7 cellular contexts compared by ENCODE assay signal in the genomic region with DNA sequence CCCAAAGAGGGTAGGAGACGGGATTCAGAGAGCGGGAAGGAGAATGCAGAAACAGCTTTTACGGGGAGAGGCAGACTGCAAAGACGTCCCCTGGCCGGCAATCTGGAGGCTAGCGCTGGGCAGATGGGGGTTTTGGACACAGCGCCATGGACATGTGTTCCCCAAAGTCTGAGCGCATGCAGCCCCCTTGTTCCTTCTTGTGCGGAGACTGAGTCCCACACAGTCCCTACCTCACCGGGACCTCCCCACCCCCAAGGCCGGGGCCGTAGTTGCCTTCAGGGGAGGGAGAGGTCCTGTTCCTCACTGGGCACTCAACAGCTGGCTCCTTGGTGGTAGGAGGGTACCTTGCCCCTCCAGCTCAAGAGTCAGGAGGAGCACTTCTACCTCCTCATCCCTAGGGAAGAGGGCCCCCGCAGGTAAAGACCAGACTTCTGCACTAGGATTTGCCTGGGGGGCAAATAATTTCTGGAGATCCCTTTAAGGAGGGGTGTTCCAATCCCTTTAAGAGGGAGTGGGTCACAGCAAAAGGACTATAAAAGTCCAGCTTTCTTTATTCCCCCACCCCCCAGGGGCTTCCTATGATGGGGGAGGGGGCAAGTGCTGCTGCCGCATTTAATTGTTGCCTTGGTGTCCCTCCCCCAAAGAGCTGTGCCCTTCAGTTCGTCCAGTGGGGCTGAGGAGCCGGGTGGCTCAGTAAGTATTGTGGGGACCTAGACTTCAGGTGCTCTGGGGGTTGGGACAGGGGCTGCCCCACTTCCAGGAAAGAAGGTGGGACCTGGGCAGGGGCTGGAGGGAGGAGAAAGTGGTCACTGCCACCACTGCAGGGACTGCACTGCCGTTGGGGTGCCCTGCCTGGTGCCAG. TPM values are rescaled to one million over a fixed set of nuclear protein-coding genes. Genes with fewer than 3 reads are reported as not detected.
DNase-seq lines count a peak whose midpoint lies in the region; ATAC-seq, FAIRE-seq and TF ChIP-seq lines count a peak whose summit lies in the region.
"Had no signal": no experiment of that assay in that cellular context is flagged by ENCODE, and none has a peak within 500 bp of the region (broad histone marks: within the 10 kb centered on the region; RNA-seq: fewer than 3 reads in every experiment).

No MANE protein-coding gene starts in this region.

- no peaks in the 10 kb centered on the region for H3K9me3 Mint-ChIP-seq in CD4-positive, alpha-beta T cell
- H3K9me3 Mint-ChIP-seq in mesothelial cell of epicardium, result no peaks in the 10 kb centered on the region

- H3K27me3 ChIP-seq in CD4-positive, alpha-beta T cell (ENCODE audit: control insufficient read depth, insufficient read depth, low read length), result peaks cover 24% of the 10 kb centered on the region

- no peak for ATAC-seq in CD4-positive, alpha-beta T cell (ENCODE audit: poor library complexity)
- ATAC-seq in HG03520 (IDR thresholded peaks at IDR 0.05; ENCODE audit: unreplicated experiment), result no peak
- ATAC-seq: foreskin keratinocyte had no signal

- peaks cover 6% of the 10 kb centered on the region for H3K36me3 Mint-ChIP-seq in CD4-positive, alpha-beta T cell (ENCODE audit: low read depth)
- peaks cover 1% of the 10 kb centered on the region for H3K36me3 Mint-ChIP-seq in mesothelial cell of epicardium

- peak; percentile 34 for FAIRE-seq in TTC549 (lab: Jason Lieb, UNC)

- DNase-seq in CD4-positive, alpha-beta T cell, result no peak
- DNase-seq in mesothelial cell of epicardium (ENCODE audit: low spot score in 2 of 2, unreplicated experiment in 2 of 2) (no peak), NCI-H2107 (lab: John Stamatoyannopoulos, UW) (no peak), AG08395 (ENCODE audit: low spot score) (no peak)
- DNase-seq: foreskin keratinocyte had no signal

- H3K9me3 ChIP-seq in CD4-positive, alpha-beta T cell (ENCODE audit: control insufficient read depth, low read length), result no peaks in the 10 kb centered on the region

- H3K4me1 Mint-ChIP-seq in CD4-positive, alpha-beta T cell (ENCODE audit: low read depth), result peaks cover 51% of the 10 kb centered on the region
- peaks cover 42% of the 10 kb centered on the region for H3K4me1 Mint-ChIP-seq in mesothelial cell of epicardium

- intact Hi-C loops in CD4-positive, alpha-beta T cell (cut with DNase I, micrococcal nuclease), result no loop called here

- CTCF ChIA-PET in CD4-positive, alpha-beta T cell (lab: Charles Lee), result no interaction called here

- TF ChIP-seq CTCF in CD4-positive, alpha-beta T cell (IDR thresholded peaks at IDR 0.05), result no peak
- no peak for TF ChIP-seq CTCF in mesothelial cell of epicardium (IDR thresholded peaks at IDR 0.05; ENCODE audit: unreplicated experiment)

- H3K4me3 Mint-ChIP-seq in CD4-positive, alpha-beta T cell, result peak overlapping the region; percentile 93
- peak overlapping the region; percentile 70 for H3K4me3 Mint-ChIP-seq in mesothelial cell of epicardium

- H3K27ac Mint-ChIP-seq in CD4-positive, alpha-beta T cell, result no peak overlapping the region
- H3K27ac Mint-ChIP-seq in mesothelial cell of epicardium, result no peak overlapping the region

- no peak overlapping the region for H3K27ac ChIP-seq in CD4-positive, alpha-beta T cell (ENCODE audit: low read depth, low read length)
- H3K27ac ChIP-seq: foreskin keratinocyte had no signal

- POLR2A ChIA-PET in CD4-positive, alpha-beta T cell (lab: Charles Lee), result no interaction called here

- peaks cover 41% of the 10 kb centered on the region for H3K27me3 Mint-ChIP-seq in CD4-positive, alpha-beta T cell
- H3K27me3 Mint-ChIP-seq in mesothelial cell of epicardium (ENCODE audit: low read depth), result peaks cover 79% of the 10 kb centered on the region

RNA-seq across cellular contexts. Expression of a gene that starts 3.6 kb away (rescaled TPM):
- total RNA-seq in CD4-positive, alpha-beta T cell, result 10 to 100 TPM; 20.3 to 21.5 TPM
- 23.8 to 25.0 TPM (median 23.9 TPM) in 3 replicates for total RNA-seq in mesothelial cell of epicardium

RNA-seq across cellular contexts. Expression of a gene that starts 31.5 kb away (rescaled TPM):
- 10 to 100 TPM; 30.7 to 31.9 TPM for total RNA-seq in CD4-positive, alpha-beta T cell
- total RNA-seq in mesothelial cell of epicardium, result 101 to 117 TPM (median 104 TPM) in 3 replicates

RNA-seq across cellular contexts. Expression of a gene that starts 33.7 kb away (rescaled TPM):
- 1 to 10 TPM; 4.6 to 5.1 TPM for total RNA-seq in CD4-positive, alpha-beta T cell
- total RNA-seq in mesothelial cell of epicardium, result 39.2 to 41.9 TPM (median 40.4 TPM) in 3 replicates

RNA-seq across cellular contexts. Expression of a gene that starts 54.6 kb away (rescaled TPM):
- total RNA-seq in CD4-positive, alpha-beta T cell, result 1 to 10 TPM; 2.8 to 3.0 TPM
- 29.9 to 34.6 TPM (median 31.1 TPM) in 3 replicates for total RNA-seq in mesothelial cell of epicardium
